In the genomic region with DNA sequence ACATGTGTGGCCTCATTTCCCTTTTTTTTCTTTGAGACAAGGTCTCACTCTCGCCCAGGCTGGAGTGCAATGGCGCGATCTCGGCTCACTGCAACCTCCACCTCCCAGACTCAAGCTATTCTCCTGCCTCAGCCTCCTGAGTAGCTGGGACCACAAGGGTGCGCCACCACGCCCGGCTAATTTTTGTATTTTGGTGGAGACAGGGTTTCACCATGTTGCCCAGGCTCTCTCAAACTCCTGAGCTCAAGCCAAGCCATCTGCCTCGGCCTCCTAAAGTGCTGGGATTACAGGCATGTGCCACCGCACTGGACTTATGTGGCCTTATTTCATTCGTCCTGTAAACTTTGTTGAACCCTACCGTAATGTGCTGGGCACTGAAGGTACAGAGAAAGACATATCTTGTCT, we compare ENCODE assay signal across 8 cellular contexts. TPM values are rescaled to one million over a fixed set of nuclear protein-coding genes. Genes with fewer than 3 reads are reported as not detected.
DNase-seq lines count a peak whose midpoint lies in the region; ATAC-seq and TF ChIP-seq lines count a peak whose summit lies in the region.

No MANE protein-coding gene starts in this region.

- H4K20me1 ChIP-seq in BLaER1: no peaks in the 10 kb centered on the region

- peaks cover 6% of the 10 kb centered on the region; the same call in 1 of the 2 replicates for H3K36me3 ChIP-seq in BLaER1
- H3K36me3 ChIP-seq in HEK293 (ENCODE audit: control insufficient read depth in 2 of 2, insufficient read depth in 1 of 2, low read length in 2 of 2): peaks cover 0 to 8% of the 10 kb centered on the region in 2 experiments; a peak in 1 of 3 replicates
- H3K36me3 ChIP-seq in lung (ENCODE audit: control insufficient read depth in 2 of 2, insufficient read depth in 2 of 2, low read length in 2 of 2): no peaks in the 10 kb centered on the region

- no peak for ATAC-seq in lung (ENCODE audit: insufficient read depth, low FRiP score)
- ATAC-seq in GM19397 (IDR thresholded peaks at IDR 0.05; ENCODE audit: unreplicated experiment): no peak

- DNase-seq in SW480 (ENCODE audit: low spot score) (peak; percentile 2), caudate nucleus (lab: John Stamatoyannopoulos, UW) (peak in 5 of 61 donors; percentile 1 to 16 (median 9)), lung (ENCODE audit: low spot score) (peak; percentile 30), NCI-H187 (lab: John Stamatoyannopoulos, UW) (no peak)
- peak; percentile 14 for DNase-seq in stimulated activated naive CD4-positive, alpha-beta T cell treated with Interleukin-2 at 50 U/mL for 16 hours (lab: John Stamatoyannopoulos, UW)

- peak overlapping the region; percentile 94 for H3K9ac ChIP-seq in BLaER1

- TF ChIP-seq CTCF in HEK293 (tag by site-specific recombination; IDR thresholded peaks at IDR 0.05) (peak; percentile 93), lung (IDR thresholded peaks at IDR 0.05; ENCODE audit: control extremely low read depth, extremely low read depth) (no peak)

- H3K27ac ChIP-seq in BLaER1 (peak overlapping the region; percentile 98), HEK293 (ENCODE audit: extremely low read depth, low read depth, low read length) (peak overlapping the region; percentile 77), caudate nucleus (ENCODE audit: low read depth, low read length) (peak overlapping the region; percentile 90), lung (ENCODE audit: low read depth in 1 of 2, low read length in 1 of 2) (peak overlapping the region; percentile 58 to 97)

- H3K9me3 ChIP-seq in BLaER1 (no peaks in the 10 kb centered on the region), HEK293 (ENCODE audit: control insufficient read depth, insufficient read depth, low read depth, low read length) (no peaks in the 10 kb centered on the region), lung (ENCODE audit: control insufficient read depth in 2 of 2, insufficient read depth in 1 of 2, low read length in 1 of 2) (no peaks in the 10 kb centered on the region)

- CTCF ChIA-PET in HEK293 (lab: Yijun Ruan, JAX): interaction anchor here (0.6 to 1.7 kb wide), 3 partner anchors 17 to 134 kb away, joined by 3 to 6 read pairs (median 3); no protein-coding TSS in a partner anchor

- H3K4me2 ChIP-seq in BLaER1: peak overlapping the region; percentile 91

- peak overlapping the region; percentile 73 for H3K4me3 ChIP-seq in BLaER1
- peak overlapping the region; percentile 80 for H3K4me3 ChIP-seq in HEK293 (ENCODE audit: low read depth, low read length)
- peak overlapping the region; percentile 7 for H3K4me3 ChIP-seq in lung

- H3K4me1 ChIP-seq in BLaER1: peaks cover 24% of the 10 kb centered on the region
- no peaks in the 10 kb centered on the region for H3K4me1 ChIP-seq in HEK293 (ENCODE audit: control insufficient read depth, insufficient read depth, low read length)
- peaks cover 0 to 13% of the 10 kb centered on the region in 2 donors for H3K4me1 ChIP-seq in lung (ENCODE audit: control insufficient read depth in 2 of 2, insufficient read depth in 2 of 2, low read length in 2 of 2)

- WGBS in lung, 2 donors: 44 to 67% methylated on average over 11 of the region's 11 CpGs

- H3K27me3 ChIP-seq in BLaER1 (no peaks in the 10 kb centered on the region), lung (ENCODE audit: control insufficient read depth, insufficient read depth) (no peaks in the 10 kb centered on the region)

- POLR2A ChIA-PET in HEK293 (lab: Yijun Ruan, JAX): interaction anchor here (0.6 to 1.5 kb wide), 3 partner anchors 8 to 939 kb away, joined by 3 to 4 read pairs (median 4); no protein-coding TSS in a partner anchor

TF ChIP-seq in HEK293, 187 proteins besides CTCF, POLR2A, EP300 and RAD21:
- TF ChIP-seq TCF7L2 (IDR thresholded peaks at IDR 0.05; ENCODE audit: borderline replicate concordance, low read depth, low read length) (no peak), PRDM1 (tag by site-specific recombination; IDR thresholded peaks at IDR 0.05) (peak; percentile 82), BCL6B (tag by site-specific recombination; IDR thresholded peaks at IDR 0.05) (peak; percentile 39), ZNF600 (tag by site-specific recombination; IDR thresholded peaks at IDR 0.05) (0 out of 2 replicates have a peak, but pooled peaks have one; percentile 7), ZNF639 (tag by site-specific recombination; IDR thresholded peaks at IDR 0.05) (peak; percentile 42; the same call in 1 of the 2 replicates), GLIS2 (tag by site-specific recombination; IDR thresholded peaks at IDR 0.05) (0 out of 2 replicates have a peak, but pooled peaks have one; percentile 31), WT1 (tag by site-specific recombination; IDR thresholded peaks at IDR 0.05) (no peak), ZNF580 (tag by site-specific recombination; IDR thresholded peaks at IDR 0.05) (peak; percentile 39; the same call in 1 of the 2 replicates), ZNF664 (tag by site-specific recombination; IDR thresholded peaks at IDR 0.05) (0 out of 2 replicates have a peak, but pooled peaks have one; percentile 5), GFI1B (tag by site-specific recombination; IDR thresholded peaks at IDR 0.05) (no peak), ZNF2 (tag by site-specific recombination; IDR thresholded peaks at IDR 0.05) (peak; percentile 42; the same call in 1 of the 2 replicates), YY2 (tag by site-specific recombination; IDR thresholded peaks at IDR 0.05) (0 out of 2 replicates have a peak, but pooled peaks have one; percentile 40), ZNF707 (tag by site-specific recombination; IDR thresholded peaks at IDR 0.05) (no peak), ZBTB17 (tag by site-specific recombination; IDR thresholded peaks at IDR 0.05) (0 out of 2 replicates have a peak, but pooled peaks have one; percentile 1)
- TF ChIP-seq, protein P1, sequence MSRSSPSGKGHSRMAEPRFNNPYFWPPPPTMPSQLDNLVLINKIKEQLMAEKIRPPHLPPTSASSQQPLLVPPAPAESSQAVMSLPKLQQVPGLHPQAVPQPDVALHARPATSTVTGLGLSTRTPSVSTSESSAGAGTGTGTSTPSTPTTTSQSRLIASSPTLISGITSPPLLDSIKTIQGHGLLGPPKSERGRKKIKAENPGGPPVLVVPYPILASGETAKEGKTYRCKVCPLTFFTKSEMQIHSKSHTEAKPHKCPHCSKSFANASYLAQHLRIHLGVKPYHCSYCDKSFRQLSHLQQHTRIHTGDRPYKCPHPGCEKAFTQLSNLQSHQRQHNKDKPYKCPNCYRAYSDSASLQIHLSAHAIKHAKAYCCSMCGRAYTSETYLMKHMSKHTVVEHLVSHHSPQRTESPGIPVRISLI (tag by site-specific recombination; IDR thresholded peaks at IDR 0.05): peak; percentile 9; the same call in 1 of the 2 replicates
- TF ChIP-seq, protein P2, sequence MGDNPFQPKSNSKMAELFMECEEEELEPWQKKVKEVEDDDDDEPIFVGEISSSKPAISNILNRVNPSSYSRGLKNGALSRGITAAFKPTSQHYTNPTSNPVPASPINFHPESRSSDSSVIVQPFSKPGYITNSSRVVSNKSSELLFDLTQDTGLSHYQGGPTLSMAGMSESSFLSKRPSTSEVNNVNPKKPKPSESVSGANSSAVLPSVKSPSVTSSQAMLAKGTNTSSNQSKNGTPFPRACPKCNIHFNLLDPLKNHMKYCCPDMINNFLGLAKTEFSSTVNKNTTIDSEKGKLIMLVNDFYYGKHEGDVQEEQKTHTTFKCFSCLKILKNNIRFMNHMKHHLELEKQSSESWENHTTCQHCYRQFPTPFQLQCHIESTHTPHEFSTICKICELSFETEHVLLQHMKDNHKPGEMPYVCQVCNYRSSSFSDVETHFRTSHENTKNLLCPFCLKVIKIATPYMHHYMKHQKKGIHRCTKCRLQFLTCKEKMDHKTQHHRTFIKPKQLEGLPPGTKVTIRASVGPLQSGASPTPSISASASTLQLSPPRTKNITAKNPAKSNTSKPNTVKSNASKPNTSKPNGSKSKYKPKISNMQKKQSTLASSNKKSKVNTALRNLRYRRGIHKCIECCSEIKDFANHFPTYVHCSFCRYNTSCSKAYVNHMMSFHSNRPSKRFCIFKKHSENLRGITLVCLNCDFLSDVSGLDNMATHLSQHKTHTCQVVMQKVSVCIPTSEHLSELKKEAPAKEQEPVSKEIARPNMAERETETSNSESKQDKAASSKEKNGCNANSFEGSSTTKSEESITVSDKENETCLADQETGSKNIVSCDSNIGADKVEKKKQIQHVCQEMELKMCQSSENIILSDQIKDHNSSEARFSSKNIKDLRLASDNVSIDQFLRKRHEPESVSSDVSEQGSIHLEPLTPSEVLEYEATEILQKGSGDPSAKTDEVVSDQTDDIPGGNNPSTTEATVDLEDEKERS (tag by site-specific recombination; IDR thresholded peaks at IDR 0.05): 0 out of 2 replicates have a peak, but pooled peaks have one; percentile 43

RNA-seq across cellular contexts. Expression of gene WARS2, which starts 0.6 kb away (rescaled TPM):
- 10 to 100 TPM; 15.6 to 33.2 TPM for total RNA-seq in lung
- polyA plus RNA-seq in lung: 1 to 10 TPM; 4.6 to 7.0 TPM

Comparison
In these comparisons a context has a peak if more than half of its experiments do, and no peak if none do; other contexts are left out.
1. H3K4me3 ChIP-seq: peak in every context shown above with its lines; median percentile 80 in HEK293; 73 in BLaER1; 7 in lung.
2. DNase-seq: peak in SW480 (single experiment), lung (single experiment) and stimulated activated naive CD4-positive, alpha-beta T cell treated with Interleukin-2 at 50 U/mL for 16 hours (single experiment); none in NCI-H187 (0 of 2).
3. Peak in every context shown above with its lines, with median percentiles within 50 percentile points of each other: H3K27ac ChIP-seq.